Comparison of ENCODE assay signal across 9 cellular contexts in genomic region chr1:150551784-150552691, GRCh38. TPM values are rescaled to one million over a fixed set of nuclear protein-coding genes. Genes with fewer than 3 reads are reported as not detected.
DNase-seq lines count a peak whose midpoint lies in the region; ATAC-seq lines count a peak whose summit lies in the region.
"Had no signal": no experiment of that assay in that cellular context is flagged by ENCODE, and none has a peak within 500 bp of the region (broad histone marks: within the 10 kb centered on the region; RNA-seq: fewer than 3 reads in every experiment).

No MANE protein-coding gene starts in this region.

- no peak overlapping the region for H3K27ac Mint-ChIP-seq in activated naive CD4-positive, alpha-beta T cell treated with anti-CD3 and anti-CD28 coated beads for 36 hours

- H3K27me3 Mint-ChIP-seq in activated naive CD4-positive, alpha-beta T cell treated with anti-CD3 and anti-CD28 coated beads for 36 hours (ENCODE audit: low read depth) = peaks cover 26% of the 10 kb centered on the region

- H3K4me3 ChIP-seq in right cardiac atrium (ENCODE audit: low read length) = no peak overlapping the region

- H3K4me1 ChIP-seq in right cardiac atrium (ENCODE audit: control insufficient read depth, insufficient read depth, low read length) = peaks cover 7% of the 10 kb centered on the region

- CTCF ChIA-PET in activated naive CD4-positive, alpha-beta T cell treated with anti-CD3 and anti-CD28 coated beads for 36 hours (lab: Charles Lee) = interaction anchor here (0.6 to 2.4 kb wide), 6 partner anchors 8 to 87 kb away, joined by 3 to 20 read pairs (median 6); no protein-coding TSS in a partner anchor

- WGBS in right cardiac atrium = 28% methylated on average over 10 of the region's 10 CpGs

- ATAC-seq in right cardiac atrium (peak; percentile 71 to 76), sciatic nerve (peak; percentile 82), HG03039 (IDR thresholded peaks at IDR 0.05; ENCODE audit: unreplicated experiment) (no peak)

- H3K4me3 Mint-ChIP-seq in activated naive CD4-positive, alpha-beta T cell treated with anti-CD3 and anti-CD28 coated beads for 36 hours = no peak overlapping the region

- H3K36me3 Mint-ChIP-seq in activated naive CD4-positive, alpha-beta T cell treated with anti-CD3 and anti-CD28 coated beads for 36 hours (ENCODE audit: low read depth) = no peaks in the 10 kb centered on the region

- DNase-seq in activated naive CD4-positive, alpha-beta T cell treated with anti-CD3 and anti-CD28 coated beads for 36 hours = peak; percentile 70
- DNase-seq in activated naive CD4-positive, alpha-beta T cell (lab: John Stamatoyannopoulos, UW) = no peak
- peak; percentile 50 for DNase-seq in amniotic stem cell (lab: John Stamatoyannopoulos, UW)
- peak; percentile 93 to 95 (median 94) for DNase-seq in right cardiac atrium
- DNase-seq in sciatic nerve (ENCODE audit: low spot score) = peak; percentile 90
- no peak for DNase-seq in cortex of kidney (lab: John Stamatoyannopoulos, UW)
- no peak for DNase-seq in GM19238 (ENCODE audit: insufficient read length, low spot score)

- H3K9me3 Mint-ChIP-seq in activated naive CD4-positive, alpha-beta T cell treated with anti-CD3 and anti-CD28 coated beads for 36 hours = no peaks in the 10 kb centered on the region

- H3K27ac ChIP-seq in right cardiac atrium (ENCODE audit: low read length) = peak overlapping the region; percentile 61

- peaks cover 32% of the 10 kb centered on the region for H3K4me1 Mint-ChIP-seq in activated naive CD4-positive, alpha-beta T cell treated with anti-CD3 and anti-CD28 coated beads for 36 hours (ENCODE audit: low read depth)

- H3K9me3 ChIP-seq in right cardiac atrium (ENCODE audit: control insufficient read depth, low read length) = no peaks in the 10 kb centered on the region

- intact Hi-C loops in activated naive CD4-positive, alpha-beta T cell treated with anti-CD3 and anti-CD28 coated beads for 36 hours (cut with micrococcal nuclease) = loop anchor here (1.0 kb wide), 1 partner anchor 213 kb away; the partner anchor contains the start of gene CTSS
- intact Hi-C loops in right cardiac atrium (cut with DNase I) = no loop called here
- intact Hi-C loops in sciatic nerve (cut with DNase I) = no loop called here

- no peaks in the 10 kb centered on the region for H3K27me3 ChIP-seq in right cardiac atrium (ENCODE audit: control insufficient read depth, insufficient read depth)

RNA-seq across cellular contexts. Expression of gene ADAMTSL4, which starts 2.8 kb away (rescaled TPM):
- 1 to 10 TPM; 1.3 to 2.0 TPM for total RNA-seq in activated naive CD4-positive, alpha-beta T cell treated with anti-CD3 and anti-CD28 coated beads for 36 hours
- total RNA-seq in right cardiac atrium (10 to 100 TPM; 22.6 to 57.0 (median 37.2) TPM), sciatic nerve (70.2 TPM)
- polyA plus RNA-seq in right cardiac atrium = 26.3 TPM

RNA-seq across cellular contexts. Expression of gene MCL1, which starts 27.4 kb away (rescaled TPM):
- total RNA-seq in activated naive CD4-positive, alpha-beta T cell treated with anti-CD3 and anti-CD28 coated beads for 36 hours = 100 to 1,000 TPM; 228 to 235 TPM
- total RNA-seq in right cardiac atrium = 100 to 1,000 TPM in 1 of 4 donors, 10 to 100 TPM in 3; 65.5 to 130 (median 80.2) TPM
- 78.7 TPM for polyA plus RNA-seq in right cardiac atrium
- total RNA-seq in sciatic nerve = 214 TPM

RNA-seq across cellular contexts. Expression of gene FALEC, which starts 36.5 kb away (rescaled TPM):
- not detected for total RNA-seq in activated naive CD4-positive, alpha-beta T cell treated with anti-CD3 and anti-CD28 coated beads for 36 hours
- total RNA-seq in right cardiac atrium (under 1 TPM in 2 of 4 donors, not detected in 2; 0.60 to 0.70 TPM), sciatic nerve (not detected)
- polyA plus RNA-seq in right cardiac atrium = not detected
- total RNA-seq: T-helper 1 cell treated with Interleukin-12 subunit alpha and Interleukin-12 subunit beta and Interleukin-4 antibody, amounts not matched to agents 30 ng/mL and 1 ng/mL, for 36 hours had no signal

RNA-seq across cellular contexts. Expression of gene ECM1, which starts 44.1 kb away (rescaled TPM):
- under 1 TPM; 0.69 to 0.88 TPM for total RNA-seq in activated naive CD4-positive, alpha-beta T cell treated with anti-CD3 and anti-CD28 coated beads for 36 hours
- total RNA-seq in right cardiac atrium (10 to 100 TPM; 25.5 to 46.8 (median 34.8) TPM), sciatic nerve (19.7 TPM)
- polyA plus RNA-seq in right cardiac atrium = 24.1 TPM

Comparison
In these comparisons a context has a peak if more than half of its experiments do, and no peak if none do; other contexts are left out.
1. DNase-seq: peak in activated naive CD4-positive, alpha-beta T cell treated with anti-CD3 and anti-CD28 coated beads for 36 hours (single experiment), amniotic stem cell (single experiment), right cardiac atrium (3 of 3) and sciatic nerve (single experiment); none in activated naive CD4-positive, alpha-beta T cell (0 of 4), cortex of kidney (single experiment) and GM19238 (single experiment).
2. RNA of gene ADAMTSL4, which starts 2.8 kb away (total RNA-seq): 70.2 TPM in sciatic nerve (single experiment) and 22.6 to 57.0 TPM in right cardiac atrium; 1.3 to 2.0 TPM in activated naive CD4-positive, alpha-beta T cell treated with anti-CD3 and anti-CD28 coated beads for 36 hours; every median in the first group is over 4 times any median in the second.